In the genomic region with DNA sequence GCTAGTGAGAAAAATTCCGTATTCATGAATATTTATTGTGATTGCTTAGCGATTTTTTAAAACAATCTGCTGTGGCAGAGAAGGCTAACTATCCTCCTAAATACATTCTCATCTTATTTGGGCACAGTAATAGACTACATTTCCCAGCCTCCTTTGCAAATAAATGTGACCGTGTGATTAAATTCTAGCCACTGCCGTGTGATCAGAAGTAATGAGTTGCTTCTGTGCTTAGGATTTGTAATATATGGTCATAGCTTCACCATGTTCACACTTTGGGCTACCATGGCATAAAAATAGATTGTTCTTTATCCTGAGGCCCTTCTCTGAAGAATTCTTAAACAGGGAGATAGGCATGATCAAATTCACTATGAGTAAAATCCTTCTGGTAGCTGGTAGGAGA, we compare ENCODE assay signal across 16 cellular contexts.
DNase-seq lines count a peak whose midpoint lies in the region; ATAC-seq, FAIRE-seq and TF ChIP-seq lines count a peak whose summit lies in the region.
"Had no signal": no experiment of that assay in that cellular context is flagged by ENCODE, and none has a peak within 500 bp of the region (broad histone marks: within the 10 kb centered on the region; RNA-seq: fewer than 3 reads in every experiment).

No MANE protein-coding gene starts in this region.

- H2AFZ ChIP-seq in Loucy (ENCODE audit: low read length) (0 out of 2 replicates have a peak overlapping the region, but pooled peaks have one; percentile 41), mammary epithelial cell (ENCODE audit: low read depth, low read length) (peak overlapping the region; percentile 55), keratinocyte (ENCODE audit: control insufficient read depth, low read length) (peak overlapping the region; percentile 20)

- no peaks in the 10 kb centered on the region for H3K27me3 ChIP-seq in Loucy (ENCODE audit: insufficient read depth, low read length, poor library complexity, severe bottlenecking)
- no peaks in the 10 kb centered on the region for H3K27me3 ChIP-seq in mammary epithelial cell (ENCODE audit: insufficient read depth, low read length)
- H3K27me3 ChIP-seq in keratinocyte (ENCODE audit: control insufficient read depth, extremely low read depth, insufficient read depth, low read length) = no peaks in the 10 kb centered on the region
- H3K27me3 ChIP-seq: dorsolateral prefrontal cortex had no signal

- dilution Hi-C loops in mammary epithelial cell (cut with HindIII; ENCODE audit: low sequenced_read_pairs) (no loop called here), keratinocyte (cut with MboI; ENCODE audit: extremely low pct_ligation_motif_present, low sequenced_read_pairs) (no loop called here)

- no peak for ATAC-seq in HG03521 (IDR thresholded peaks at IDR 0.05; ENCODE audit: unreplicated experiment)
- ATAC-seq: Right ventricle myocardium inferior had no signal

- H3K27ac ChIP-seq in mammary epithelial cell (ENCODE audit: insufficient read depth, low read depth, low read length) (peak overlapping the region; percentile 90), keratinocyte (ENCODE audit: control insufficient read depth, insufficient read depth, low read length) (peak overlapping the region; percentile 93)

- WGBS in mammary epithelial cell (ENCODE audit: low coverage, missing lambda C conversion rate) = 86% methylated on average over 4 of the region's 4 CpGs

- H3K4me2 ChIP-seq in Loucy (ENCODE audit: low read depth, low read length, poor library complexity, severe bottlenecking) = no peak overlapping the region
- no peak overlapping the region for H3K4me2 ChIP-seq in mammary epithelial cell (ENCODE audit: insufficient read depth, low read depth, low read length)
- H3K4me2 ChIP-seq in keratinocyte (ENCODE audit: control insufficient read depth, extremely low read depth, insufficient read depth, low read depth, low read length) = peak overlapping the region; percentile 22

- H3K79me2 ChIP-seq in Loucy (ENCODE audit: insufficient read depth, low read length) (no peaks in the 10 kb centered on the region), mammary epithelial cell (ENCODE audit: insufficient read depth, low read length) (no peaks in the 10 kb centered on the region), keratinocyte (ENCODE audit: control insufficient read depth, insufficient read depth, low read length) (no peaks in the 10 kb centered on the region)

- TF ChIP-seq CTCF in AG10803 (conservative IDR thresholded peaks at IDR 0.05; ENCODE audit: low read length) = no peak
- no peak for TF ChIP-seq CTCF in Loucy (conservative IDR thresholded peaks at IDR 0.05; ENCODE audit: low read length)
- no peak for TF ChIP-seq CTCF in mammary epithelial cell (conservative IDR thresholded peaks at IDR 0.05 in 1 of 2, IDR thresholded peaks at IDR 0.05 in 1 of 2; ENCODE audit: extremely low read depth in 1 of 2, insufficient read depth in 1 of 2, low read depth in 1 of 2, low read length in 2 of 2)
- TF ChIP-seq CTCF in keratinocyte (optimal IDR thresholded peaks at IDR 0.05 in 1 of 3, IDR thresholded peaks at IDR 0.05 in 1 of 3, conservative IDR thresholded peaks at IDR 0.05 in 1 of 3; ENCODE audit: extremely low read depth in 1 of 3, insufficient read depth in 2 of 3, low read length in 3 of 3) = no peak

- no peaks in the 10 kb centered on the region for H3K9me3 ChIP-seq in Loucy (ENCODE audit: insufficient read depth, low read depth, low read length)
- H3K9me3 ChIP-seq in mammary epithelial cell (replicated peaks; ENCODE audit: insufficient read depth, low read length) = no peaks in the 10 kb centered on the region
- H3K9me3 ChIP-seq in keratinocyte (ENCODE audit: control insufficient read depth, low read depth, low read length) = no peaks in the 10 kb centered on the region

- H4K20me1 ChIP-seq in Loucy (ENCODE audit: insufficient read depth, low read length, poor library complexity, severe bottlenecking) (no peaks in the 10 kb centered on the region), mammary epithelial cell (ENCODE audit: insufficient read depth, low read length) (no peaks in the 10 kb centered on the region), keratinocyte (ENCODE audit: control insufficient read depth, extremely low read depth, insufficient read depth, low read length) (no peaks in the 10 kb centered on the region)

- no peaks in the 10 kb centered on the region for H3K9me1 ChIP-seq in keratinocyte (ENCODE audit: control insufficient read depth, extremely low read depth, insufficient read depth, low read length)

- H3K4me1 ChIP-seq in Loucy (ENCODE audit: insufficient read depth, low read length, poor library complexity, severe bottlenecking) (no peaks in the 10 kb centered on the region), mammary epithelial cell (ENCODE audit: insufficient read depth, low read length) (peaks cover 34% of the 10 kb centered on the region), keratinocyte (ENCODE audit: control insufficient read depth, extremely low read depth, insufficient read depth, low read length) (peaks cover 27% of the 10 kb centered on the region)

- intact Hi-C loops in mammary epithelial cell (cut with micrococcal nuclease) = no loop called here

- no peaks in the 10 kb centered on the region for H3K9me2 ChIP-seq in Loucy (replicated peaks; ENCODE audit: low read depth, low read length)

- in situ Hi-C loops in mammary epithelial cell (cut with MboI; ENCODE audit: low sequenced_read_pairs in 2 of 2) = no loop called here

- no TSS peak for BruUV-seq in mammary epithelial cell (replicated peaks; lab: Mats Ljungman, UMichigan)

- no peak overlapping the region for H3K4me3 ChIP-seq in AG10803 (ENCODE audit: low read length)
- no peak overlapping the region for H3K4me3 ChIP-seq in Loucy (ENCODE audit: low read length, poor library complexity, severe bottlenecking)
- H3K4me3 ChIP-seq in mammary epithelial cell (replicated peaks in 1 of 3; ENCODE audit: insufficient read depth in 1 of 3, low read depth in 2 of 3, low read length in 3 of 3) = no peak overlapping the region
- H3K4me3 ChIP-seq in keratinocyte (ENCODE audit: control insufficient read depth in 2 of 3, extremely low read depth in 1 of 3, insufficient read depth in 2 of 3, low read depth in 1 of 3, low read length in 3 of 3) = no peak overlapping the region
- H3K4me3 ChIP-seq: dorsolateral prefrontal cortex had no signal

- FAIRE-seq in keratinocyte (lab: Jason Lieb, UNC) = peak; percentile 73

- H3K36me3 ChIP-seq in Loucy (ENCODE audit: insufficient read depth, low read length) (no peaks in the 10 kb centered on the region), mammary epithelial cell (ENCODE audit: insufficient read depth, low read length) (no peaks in the 10 kb centered on the region), keratinocyte (ENCODE audit: control insufficient read depth in 2 of 2, extremely low read depth in 1 of 2, insufficient read depth in 2 of 2, low read length in 2 of 2) (no peaks in the 10 kb centered on the region)

- H3K9ac ChIP-seq in Loucy (ENCODE audit: low read depth, low read length, poor library complexity, severe bottlenecking) (no peak overlapping the region), mammary epithelial cell (ENCODE audit: insufficient read depth, low read length) (no peak overlapping the region), keratinocyte (ENCODE audit: control insufficient read depth, extremely low read depth, insufficient read depth, low read length) (no peak overlapping the region)

- no peaks in the 10 kb centered on the region for H3F3A ChIP-seq in Loucy (ENCODE audit: low read depth)

- peak; percentile 43 for DNase-seq in AG10803 (ENCODE audit: low read depth)
- no peak for DNase-seq in mammary epithelial cell
- DNase-seq in keratinocyte (ENCODE audit: low read depth, low spot score) = no peak
- no peak for DNase-seq in NCI-H446 (lab: John Stamatoyannopoulos, UW)
- DNase-seq in NCI-H524 (lab: John Stamatoyannopoulos, UW) = no peak
- no peak for DNase-seq in LoVo (ENCODE audit: low spot score)
- DNase-seq: AML-193; dorsolateral prefrontal cortex; MV-4-11; NCI-H524 treated with DMSO at 0.1 percent for 48 hours; posterior cingulate gyrus; stimulated activated CD4-positive, alpha-beta T cell treated with anti-CD3 and anti-CD28 coated beads, Interleukin-4, amount 100 ng/mL, for 1 hour; stimulated activated naive CD4-positive, alpha-beta T cell treated with Interleukin-2 at 50 U/mL for 16 hours had no signal

- CTCF ChIA-PET in mammary epithelial cell (lab: Charles Lee; ENCODE audit: low non-redundant PET) = no interaction called here
